In the genomic region with DNA sequence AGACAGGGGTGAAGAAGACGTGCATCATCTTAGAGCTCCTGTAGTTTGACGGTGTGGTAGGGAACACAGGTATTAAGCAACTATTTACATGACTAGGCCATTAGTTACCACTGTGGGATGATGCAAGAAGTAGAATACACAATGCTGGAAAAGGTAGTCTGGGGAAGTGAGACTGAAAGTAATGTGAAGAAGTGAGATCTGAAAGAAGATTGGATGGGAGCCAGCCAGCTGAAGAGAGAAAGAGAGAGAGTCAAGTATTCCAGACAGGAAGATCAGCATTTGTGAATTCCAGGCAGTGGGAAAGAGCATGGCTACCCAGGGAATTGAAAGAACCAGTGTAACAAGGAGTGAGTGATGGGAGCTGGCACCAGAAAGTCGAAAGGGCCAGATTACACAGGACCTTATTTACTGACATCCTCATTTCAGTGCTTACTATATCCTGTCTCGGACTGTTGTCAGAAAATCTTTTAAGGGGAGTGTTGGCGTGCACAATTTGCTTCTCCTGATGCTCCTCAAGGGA, we compare ENCODE assay signal across 8 cellular contexts. TPM values are rescaled to one million over a fixed set of nuclear protein-coding genes. Genes with fewer than 3 reads are reported as not detected.
DNase-seq lines count a peak whose midpoint lies in the region; ATAC-seq and TF ChIP-seq lines count a peak whose summit lies in the region.

No MANE protein-coding gene starts in this region.

- H3K36me3 ChIP-seq in DOHH2 (ENCODE audit: control insufficient read depth, low read length) (no peaks in the 10 kb centered on the region), HUES64 (ENCODE audit: insufficient read depth, low read length) (no peaks in the 10 kb centered on the region), osteoblast (ENCODE audit: insufficient read depth, low read length) (no peaks in the 10 kb centered on the region), testis (ENCODE audit: low read depth, missing control alignments) (no peaks in the 10 kb centered on the region)

- H2AFZ ChIP-seq in osteoblast (ENCODE audit: low read length), result peak overlapping the region; percentile 67

- H3K4me2 ChIP-seq in DOHH2 (ENCODE audit: low read length) (peak overlapping the region; percentile 65), osteoblast (ENCODE audit: insufficient read depth, low read length) (peak overlapping the region; percentile 68)

- peak; percentile 67 for ATAC-seq in GM21717 (IDR thresholded peaks at IDR 0.05; ENCODE audit: unreplicated experiment)

- intact Hi-C loops in testis (cut with DNase I; ENCODE audit: low total_unique reads), result loop anchor here (5.0 kb wide), 1 partner anchor 57 kb away; no protein-coding TSS in a partner anchor

- peaks cover 3% of the 10 kb centered on the region; the same call in 1 of the 2 replicates for H3F3A ChIP-seq in DOHH2 (ENCODE audit: control insufficient read depth, insufficient read depth)

- 40% methylated on average over 5 of the region's 5 CpGs for WGBS in HUES64
- 48 to 54% methylated on average over 5 of the region's 5 CpGs for WGBS in testis, 2 donors

- H3K79me2 ChIP-seq in DOHH2 (ENCODE audit: control insufficient read depth, low read length) (no peaks in the 10 kb centered on the region), osteoblast (ENCODE audit: insufficient read depth, low read length) (no peaks in the 10 kb centered on the region)

- no peak for TF ChIP-seq POLR2A in testis (IDR thresholded peaks at IDR 0.05)

- H3K4me1 ChIP-seq in DOHH2 (ENCODE audit: control insufficient read depth, low read length) (peaks cover 54% of the 10 kb centered on the region), HUES64 (ENCODE audit: insufficient read depth, low read length) (peaks cover 10% of the 10 kb centered on the region), osteoblast (ENCODE audit: insufficient read depth, low read length) (peaks cover 28% of the 10 kb centered on the region), testis (peaks cover 4% of the 10 kb centered on the region)

- TF ChIP-seq CTCF in DOHH2 (IDR thresholded peaks at IDR 0.05; ENCODE audit: low read depth, low read length, poor library complexity, severe bottlenecking) (no peak), choroid plexus epithelial cell (conservative IDR thresholded peaks at IDR 0.05; ENCODE audit: low read depth, low read length) (no peak), osteoblast (IDR thresholded peaks at IDR 0.05; ENCODE audit: extremely low read depth, low read depth, low read length) (no peak), testis (IDR thresholded peaks at IDR 0.05) (no peak)

- DNase-seq in choroid plexus epithelial cell (ENCODE audit: low read depth), result peak; percentile 88
- DNase-seq in osteoblast (ENCODE audit: insufficient read length, low spot score, missing footprints), result no peak
- no peak for DNase-seq in activated CD8-positive, alpha-beta memory T cell treated with anti-CD3 and anti-CD28 coated beads for 24 hours
- DNase-seq in stimulated activated CD4-positive, alpha-beta T cell treated with anti-CD3 and anti-CD28 coated beads, Interleukin-4, amount 100 ng/mL, for 24 hours, result no peak
- no peak for DNase-seq in testis

- H3K9ac ChIP-seq in HUES64 (ENCODE audit: low read depth, low read length), result peak overlapping the region; percentile 57

- no peaks in the 10 kb centered on the region for H4K20me1 ChIP-seq in DOHH2 (ENCODE audit: control insufficient read depth, insufficient read depth, low read depth, low read length)
- no peaks in the 10 kb centered on the region for H4K20me1 ChIP-seq in osteoblast (ENCODE audit: insufficient read depth, low read length)

- H3K27ac ChIP-seq in DOHH2 (ENCODE audit: low read depth, low read length), result peak overlapping the region; percentile 7; the same call in 1 of the 2 replicates
- H3K27ac ChIP-seq in HUES64 (ENCODE audit: low read depth, low read length), result peak overlapping the region; percentile 43; the same call in 1 of the 2 replicates
- H3K27ac ChIP-seq in osteoblast (ENCODE audit: low read depth, low read length), result peak overlapping the region; percentile 58
- no peak overlapping the region for H3K27ac ChIP-seq in testis

- no peaks in the 10 kb centered on the region for H3K9me3 ChIP-seq in DOHH2 (ENCODE audit: control insufficient read depth, insufficient read depth, low read length)
- H3K9me3 ChIP-seq in HUES64 (ENCODE audit: insufficient read depth, low read depth, low read length), result no peaks in the 10 kb centered on the region
- H3K9me3 ChIP-seq in osteoblast (ENCODE audit: low read depth, low read length), result no peaks in the 10 kb centered on the region
- H3K9me3 ChIP-seq in testis, result no peaks in the 10 kb centered on the region

- H3K27me3 ChIP-seq in DOHH2 (ENCODE audit: control insufficient read depth, low read length), result peaks cover 23% of the 10 kb centered on the region
- H3K27me3 ChIP-seq in HUES64 (ENCODE audit: insufficient read depth, low read length), result peaks cover 13% of the 10 kb centered on the region
- no peaks in the 10 kb centered on the region for H3K27me3 ChIP-seq in osteoblast (ENCODE audit: insufficient read depth, low read length)
- no peaks in the 10 kb centered on the region for H3K27me3 ChIP-seq in testis

- peak overlapping the region; percentile 59 for H3K4me3 ChIP-seq in DOHH2 (ENCODE audit: low read length)
- no peak overlapping the region for H3K4me3 ChIP-seq in HUES64 (ENCODE audit: low read length)
- peak overlapping the region; percentile 33 for H3K4me3 ChIP-seq in choroid plexus epithelial cell (ENCODE audit: low read depth, low read length)
- H3K4me3 ChIP-seq in osteoblast (ENCODE audit: insufficient read depth, low read length), result peak overlapping the region; percentile 44
- no peak overlapping the region for H3K4me3 ChIP-seq in testis

- no peaks in the 10 kb centered on the region for H3K9me2 ChIP-seq in DOHH2 (replicated peaks; ENCODE audit: control insufficient read depth, low read length)

RNA-seq across cellular contexts. Expression of gene CFAP58, which starts 4.0 kb away (rescaled TPM):
- polyA plus RNA-seq in HUES64 (2013, experiment 1 of 2), result 0.45 TPM
- 0.57 TPM for polyA plus RNA-seq in HUES64 (2013, experiment 2 of 2)
- 0.36 and 0.59 TPM in 2 replicates for total RNA-seq in osteoblast
- total RNA-seq in testis, result 10 to 100 TPM; 10.1 to 14.6 TPM
- polyA plus RNA-seq in testis (ENCODE audit: insufficient read depth, low read depth, low replicate concordance), result 16.3 TPM

RNA-seq across cellular contexts. Expression of gene ITPRIP, which starts 11.4 kb away (rescaled TPM):
- 13.1 TPM for polyA plus RNA-seq in HUES64 (2013, experiment 1 of 2)
- polyA plus RNA-seq in HUES64 (2013, experiment 2 of 2), result 11.5 TPM
- total RNA-seq in osteoblast (14.8 and 16.5 TPM in 2 replicates), testis (10 to 100 TPM; 21.6 to 29.5 TPM)
- 21.5 TPM for polyA plus RNA-seq in testis (ENCODE audit: insufficient read depth, low read depth, low replicate concordance)

Comparison
In these comparisons a context has a peak if more than half of its experiments do, and no peak if none do; other contexts are left out.
1. H3K27ac ChIP-seq: peak in DOHH2 (single experiment), HUES64 (single experiment) and osteoblast (single experiment); none in testis (0 of 2).
2. H3K4me3 ChIP-seq: peak in DOHH2 (single experiment), choroid plexus epithelial cell (single experiment) and osteoblast (single experiment); none in HUES64 (single experiment) and testis (0 of 2).